8 cellular contexts compared by ENCODE assay signal in the genomic region with DNA sequence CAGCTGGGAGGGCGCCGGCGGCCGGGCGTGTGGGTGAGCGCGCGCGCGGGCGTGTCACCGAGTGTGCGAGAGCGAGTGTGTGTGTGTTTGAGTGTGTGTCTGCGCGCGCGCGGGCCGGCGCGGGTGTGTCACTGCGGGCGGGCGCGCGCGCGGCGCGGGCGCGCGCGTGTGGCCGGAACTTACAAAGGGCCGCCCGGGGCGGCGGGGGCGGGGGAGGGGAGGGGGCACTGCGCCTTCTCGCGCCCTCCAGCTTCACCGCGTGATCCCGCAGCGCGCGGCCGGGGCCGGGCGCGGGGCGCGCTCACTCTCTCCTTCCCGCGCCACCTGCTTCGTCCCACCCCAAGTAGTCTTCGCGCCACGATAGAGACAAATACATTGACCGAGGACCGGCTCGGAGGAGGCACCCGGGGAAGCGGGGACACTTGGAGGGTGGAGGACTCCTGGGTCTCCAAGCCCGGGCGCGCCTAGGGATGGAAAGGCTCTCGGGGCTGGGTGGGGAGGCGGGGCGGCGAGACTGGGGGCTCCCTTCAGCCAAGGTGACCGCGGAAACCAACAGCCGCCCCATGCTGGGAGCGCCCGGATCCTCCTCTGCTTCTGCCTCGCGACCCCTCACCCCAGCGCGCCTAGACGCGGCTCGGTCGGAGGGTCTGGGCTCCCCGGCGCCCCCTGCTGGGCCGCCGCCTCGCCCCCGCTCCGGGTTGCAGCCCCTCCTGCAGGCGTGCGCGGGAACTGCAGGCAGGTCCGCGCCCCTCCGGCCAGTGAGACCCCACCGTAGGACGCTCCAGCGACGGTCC. TPM values are rescaled to one million over a fixed set of nuclear protein-coding genes. Genes with fewer than 3 reads are reported as not detected.
DNase-seq lines count a peak whose midpoint lies in the region; ATAC-seq, FAIRE-seq and TF ChIP-seq lines count a peak whose summit lies in the region.

A gene with protein sequence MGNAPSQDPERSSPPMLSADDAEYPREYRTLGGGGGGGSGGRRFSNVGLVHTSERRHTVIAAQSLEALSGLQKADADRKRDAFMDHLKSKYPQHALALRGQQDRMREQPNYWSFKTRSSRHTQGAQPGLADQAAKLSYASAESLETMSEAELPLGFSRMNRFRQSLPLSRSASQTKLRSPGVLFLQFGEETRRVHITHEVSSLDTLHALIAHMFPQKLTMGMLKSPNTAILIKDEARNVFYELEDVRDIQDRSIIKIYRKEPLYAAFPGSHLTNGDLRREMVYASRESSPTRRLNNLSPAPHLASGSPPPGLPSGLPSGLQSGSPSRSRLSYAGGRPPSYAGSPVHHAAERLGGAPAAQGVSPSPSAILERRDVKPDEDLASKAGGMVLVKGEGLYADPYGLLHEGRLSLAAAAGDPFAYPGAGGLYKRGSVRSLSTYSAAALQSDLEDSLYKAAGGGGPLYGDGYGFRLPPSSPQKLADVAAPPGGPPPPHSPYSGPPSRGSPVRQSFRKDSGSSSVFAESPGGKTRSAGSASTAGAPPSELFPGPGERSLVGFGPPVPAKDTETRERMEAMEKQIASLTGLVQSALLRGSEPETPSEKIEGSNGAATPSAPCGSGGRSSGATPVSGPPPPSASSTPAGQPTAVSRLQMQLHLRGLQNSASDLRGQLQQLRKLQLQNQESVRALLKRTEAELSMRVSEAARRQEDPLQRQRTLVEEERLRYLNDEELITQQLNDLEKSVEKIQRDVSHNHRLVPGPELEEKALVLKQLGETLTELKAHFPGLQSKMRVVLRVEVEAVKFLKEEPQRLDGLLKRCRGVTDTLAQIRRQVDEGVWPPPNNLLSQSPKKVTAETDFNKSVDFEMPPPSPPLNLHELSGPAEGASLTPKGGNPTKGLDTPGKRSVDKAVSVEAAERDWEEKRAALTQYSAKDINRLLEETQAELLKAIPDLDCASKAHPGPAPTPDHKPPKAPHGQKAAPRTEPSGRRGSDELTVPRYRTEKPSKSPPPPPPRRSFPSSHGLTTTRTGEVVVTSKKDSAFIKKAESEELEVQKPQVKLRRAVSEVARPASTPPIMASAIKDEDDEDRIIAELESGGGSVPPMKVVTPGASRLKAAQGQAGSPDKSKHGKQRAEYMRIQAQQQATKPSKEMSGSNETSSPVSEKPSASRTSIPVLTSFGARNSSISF (minus strand): TSS at position 101 of the 794 bp plus-strand sequence. CDS start 247 bp downstream, outside the sequence.

- peaks cover 13% of the 10 kb centered on the region for H3K27me3 Mint-ChIP-seq in brain

- peaks cover 0 to 3% (median under 1%) of the 10 kb centered on the region in 5 experiments for H3K9me3 Mint-ChIP-seq in brain

- peak within 1 kb of the TSS; percentile 35 to 93 (median 87) for H3K27ac Mint-ChIP-seq in brain

- H3K36me3 Mint-ChIP-seq in brain, result no peaks in the 10 kb centered on the region

- H3K27ac ChIP-seq in MM.1S (ENCODE audit: low read length), result no peak within 1 kb of the TSS
- no peak within 1 kb of the TSS for H3K27ac ChIP-seq in keratinocyte (ENCODE audit: control insufficient read depth, insufficient read depth, low read length)

- H3F3A ChIP-seq in MM.1S (ENCODE audit: insufficient read depth, low read length), result no peaks in the 10 kb centered on the region

- peak within 1 kb of the TSS; percentile 66 for H3K9ac ChIP-seq in MM.1S (ENCODE audit: low read length)
- no peak within 1 kb of the TSS for H3K9ac ChIP-seq in keratinocyte (ENCODE audit: control insufficient read depth, extremely low read depth, insufficient read depth, low read length)

- peak; percentile 62 for DNase-seq in Daoy (ENCODE audit: low read depth)
- peak; percentile 62 for DNase-seq in MM.1S
- peak in 4 of 5 experiments; percentile 11 to 65 (median 16) for DNase-seq in T-helper 2 cell
- DNase-seq in keratinocyte (ENCODE audit: low read depth, low spot score), result no peak
- peak; percentile 47 to 51 for DNase-seq in stimulated activated CD4-positive, alpha-beta T cell treated with anti-CD3 and anti-CD28 coated beads, Interleukin-1b, Interleukin-23, amount 100 ng/mL, for 4 hours (ENCODE audit: low read depth in 2 of 2)

- H3K4me3 Mint-ChIP-seq in brain, result peak within 1 kb of the TSS; percentile 80 to 85 (median 82)

- H3K9me3 ChIP-seq in MM.1S (replicated peaks; ENCODE audit: insufficient read depth, low read length), result no peaks in the 10 kb centered on the region
- H3K9me3 ChIP-seq in keratinocyte (ENCODE audit: control insufficient read depth, low read depth, low read length), result no peaks in the 10 kb centered on the region

- no peaks in the 10 kb centered on the region for H3K9me1 ChIP-seq in keratinocyte (ENCODE audit: control insufficient read depth, extremely low read depth, insufficient read depth, low read length)

- peak within 1 kb of the TSS; percentile 96 for H2AFZ ChIP-seq in MM.1S (ENCODE audit: low read length)
- peak within 1 kb of the TSS; percentile 33 for H2AFZ ChIP-seq in keratinocyte (ENCODE audit: control insufficient read depth, low read length)

- H3K4me3 ChIP-seq in MM.1S (ENCODE audit: low read length) (peak within 1 kb of the TSS; percentile 83), keratinocyte (ENCODE audit: control insufficient read depth in 2 of 3, extremely low read depth in 1 of 3, insufficient read depth in 2 of 3, low read depth in 1 of 3, low read length in 3 of 3) (peak within 1 kb of the TSS; percentile 49 to 53 (median 51))

- TF ChIP-seq POLR2A in GM18505 (IDR thresholded peaks at IDR 0.05; ENCODE audit: borderline replicate concordance, extremely low read depth, insufficient read depth, insufficient read length), result no peak

- H3K4me1 ChIP-seq in MM.1S (ENCODE audit: low read length), result 0 out of 2 replicates have a peak, but pooled peaks cover 6% of the 10 kb centered on the region
- H3K4me1 ChIP-seq in keratinocyte (ENCODE audit: control insufficient read depth, extremely low read depth, insufficient read depth, low read length), result peaks cover 4% of the 10 kb centered on the region

- H3K27me3 ChIP-seq in MM.1S (replicated peaks; ENCODE audit: insufficient read depth, low read length) (peaks cover 79% of the 10 kb centered on the region), keratinocyte (ENCODE audit: control insufficient read depth, extremely low read depth, insufficient read depth, low read length) (peaks cover 78% of the 10 kb centered on the region)

- no peak for FAIRE-seq in keratinocyte (lab: Jason Lieb, UNC)

- H3K4me1 Mint-ChIP-seq in brain, result peaks cover 65% of the 10 kb centered on the region

- TF ChIP-seq CTCF in MM.1S (IDR thresholded peaks at IDR 0.05; ENCODE audit: low read length) (peak; percentile 100), brain (conservative IDR thresholded peaks at IDR 0.05) (peak; percentile 99 to 100), keratinocyte (optimal IDR thresholded peaks at IDR 0.05 in 1 of 3, IDR thresholded peaks at IDR 0.05 in 1 of 3, conservative IDR thresholded peaks at IDR 0.05 in 1 of 3; ENCODE audit: extremely low read depth in 1 of 3, insufficient read depth in 2 of 3, low read length in 3 of 3) (peak; percentile 81 to 95 (median 86))

- H4K20me1 ChIP-seq in MM.1S (ENCODE audit: insufficient read depth, low read length) (no peaks in the 10 kb centered on the region), keratinocyte (ENCODE audit: control insufficient read depth, extremely low read depth, insufficient read depth, low read length) (no peaks in the 10 kb centered on the region)

- H3K4me2 ChIP-seq in MM.1S (ENCODE audit: low read depth, low read length) (peak within 1 kb of the TSS; percentile 89), keratinocyte (ENCODE audit: control insufficient read depth, extremely low read depth, insufficient read depth, low read depth, low read length) (peak within 1 kb of the TSS; percentile 73)

- H3K36me3 ChIP-seq in MM.1S (replicated peaks; ENCODE audit: insufficient read depth, low read length) (no peaks in the 10 kb centered on the region), keratinocyte (ENCODE audit: control insufficient read depth in 2 of 2, extremely low read depth in 1 of 2, insufficient read depth in 2 of 2, low read length in 2 of 2) (no peaks in the 10 kb centered on the region)

- no peaks in the 10 kb centered on the region for H3K9me2 ChIP-seq in MM.1S (replicated peaks; ENCODE audit: insufficient read depth, low read length)

- dilution Hi-C loops in keratinocyte (cut with MboI; ENCODE audit: extremely low pct_ligation_motif_present, low sequenced_read_pairs), result no loop called here

- H3K79me2 ChIP-seq in MM.1S (ENCODE audit: low read length) (no peaks in the 10 kb centered on the region), keratinocyte (ENCODE audit: control insufficient read depth, insufficient read depth, low read length) (no peaks in the 10 kb centered on the region)

- no peak for ATAC-seq in HG03159 (IDR thresholded peaks at IDR 0.05; ENCODE audit: unreplicated experiment)
- ATAC-seq in GM18505 (IDR thresholded peaks at IDR 0.05; ENCODE audit: unreplicated experiment), result no peak

RNA-seq across cellular contexts. Expression of the gene that starts here (rescaled TPM):
- 0.03 and 0.80 TPM in 2 replicates for total RNA-seq in Daoy (2014; rRNA removed; shearing (Covaris generic))
- polyA plus RNA-seq in brain (ENCODE audit: insufficient read depth, low read depth, low replicate concordance) (42.9 TPM), keratinocyte (0.31 to 0.41 TPM (median 0.37 TPM) in 3 replicates)
- polyA plus RNA-seq in keratinocyte (2011; ENCODE audit: low read depth), result 0.56 TPM
- polyA plus RNA-seq in keratinocyte (2011; cell fraction: cytosol; rRNA removed), result 0.15 and 0.23 TPM in 2 replicates
- polyA plus RNA-seq in keratinocyte (2011; cell fraction: nucleus; rRNA removed), result 2.5 and 4.5 TPM in 2 replicates
- 0.75 and 0.77 TPM in 2 replicates for polyA plus RNA-seq in keratinocyte (2012; ENCODE audit: low replicate concordance)
- polyA minus RNA-seq in keratinocyte, result 0.10 to 0.33 TPM (median 0.16 TPM) in 3 replicates
- polyA minus RNA-seq in keratinocyte (2011; cell fraction: cytosol; rRNA and poly(A)+ RNA removed), result 1.3 TPM
- 0.23 and 0.95 TPM in 2 replicates for polyA minus RNA-seq in keratinocyte (2011; cell fraction: nucleus; rRNA and poly(A)+ RNA removed)

Comparison
In these comparisons a context has a peak if more than half of its experiments do, and no peak if none do; other contexts are left out.
1. Peak in DNase-seq in Daoy; RNA of the gene not detected or under 1 TPM.